In the genomic region with DNA sequence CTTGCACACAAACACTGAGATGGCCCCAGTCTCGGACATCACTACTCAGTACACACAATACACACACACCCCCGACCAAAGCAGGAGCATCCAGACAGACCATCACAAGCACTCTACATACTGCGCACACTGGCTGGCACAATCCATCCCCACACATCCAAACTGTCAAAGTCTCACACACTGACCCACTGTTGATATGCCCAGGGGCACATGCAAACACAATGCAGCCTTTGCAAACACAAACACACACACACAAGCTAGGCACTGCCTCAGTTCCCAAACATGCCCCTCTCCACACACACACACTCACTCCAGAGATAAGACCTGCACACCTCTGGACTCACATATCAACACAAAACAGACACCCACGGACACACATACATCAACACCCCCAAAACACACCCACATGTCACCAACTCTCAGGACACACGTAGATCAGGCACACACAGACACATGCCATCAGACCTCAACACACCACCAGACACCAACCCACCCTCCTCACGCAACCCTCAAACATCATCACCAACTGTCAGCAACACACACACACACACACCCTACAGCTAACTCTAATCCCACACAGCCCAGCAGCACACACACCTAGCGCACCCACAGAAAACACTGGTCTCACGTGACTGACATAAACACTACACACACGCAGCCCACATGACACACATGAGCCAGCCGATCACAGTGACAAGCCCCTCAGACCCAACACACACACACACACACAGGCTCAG, we compare ENCODE assay signal across 1 cellular context.
TF ChIP-seq lines count a peak whose summit lies in the region.

No MANE protein-coding gene starts in this region.

TF ChIP-seq in H1, 55 proteins besides CTCF, POLR2A, EP300 and RAD21:
- TF ChIP-seq CREB1 (IDR thresholded peaks at IDR 0.05), result no peak
- TF ChIP-seq, protein P1, sequence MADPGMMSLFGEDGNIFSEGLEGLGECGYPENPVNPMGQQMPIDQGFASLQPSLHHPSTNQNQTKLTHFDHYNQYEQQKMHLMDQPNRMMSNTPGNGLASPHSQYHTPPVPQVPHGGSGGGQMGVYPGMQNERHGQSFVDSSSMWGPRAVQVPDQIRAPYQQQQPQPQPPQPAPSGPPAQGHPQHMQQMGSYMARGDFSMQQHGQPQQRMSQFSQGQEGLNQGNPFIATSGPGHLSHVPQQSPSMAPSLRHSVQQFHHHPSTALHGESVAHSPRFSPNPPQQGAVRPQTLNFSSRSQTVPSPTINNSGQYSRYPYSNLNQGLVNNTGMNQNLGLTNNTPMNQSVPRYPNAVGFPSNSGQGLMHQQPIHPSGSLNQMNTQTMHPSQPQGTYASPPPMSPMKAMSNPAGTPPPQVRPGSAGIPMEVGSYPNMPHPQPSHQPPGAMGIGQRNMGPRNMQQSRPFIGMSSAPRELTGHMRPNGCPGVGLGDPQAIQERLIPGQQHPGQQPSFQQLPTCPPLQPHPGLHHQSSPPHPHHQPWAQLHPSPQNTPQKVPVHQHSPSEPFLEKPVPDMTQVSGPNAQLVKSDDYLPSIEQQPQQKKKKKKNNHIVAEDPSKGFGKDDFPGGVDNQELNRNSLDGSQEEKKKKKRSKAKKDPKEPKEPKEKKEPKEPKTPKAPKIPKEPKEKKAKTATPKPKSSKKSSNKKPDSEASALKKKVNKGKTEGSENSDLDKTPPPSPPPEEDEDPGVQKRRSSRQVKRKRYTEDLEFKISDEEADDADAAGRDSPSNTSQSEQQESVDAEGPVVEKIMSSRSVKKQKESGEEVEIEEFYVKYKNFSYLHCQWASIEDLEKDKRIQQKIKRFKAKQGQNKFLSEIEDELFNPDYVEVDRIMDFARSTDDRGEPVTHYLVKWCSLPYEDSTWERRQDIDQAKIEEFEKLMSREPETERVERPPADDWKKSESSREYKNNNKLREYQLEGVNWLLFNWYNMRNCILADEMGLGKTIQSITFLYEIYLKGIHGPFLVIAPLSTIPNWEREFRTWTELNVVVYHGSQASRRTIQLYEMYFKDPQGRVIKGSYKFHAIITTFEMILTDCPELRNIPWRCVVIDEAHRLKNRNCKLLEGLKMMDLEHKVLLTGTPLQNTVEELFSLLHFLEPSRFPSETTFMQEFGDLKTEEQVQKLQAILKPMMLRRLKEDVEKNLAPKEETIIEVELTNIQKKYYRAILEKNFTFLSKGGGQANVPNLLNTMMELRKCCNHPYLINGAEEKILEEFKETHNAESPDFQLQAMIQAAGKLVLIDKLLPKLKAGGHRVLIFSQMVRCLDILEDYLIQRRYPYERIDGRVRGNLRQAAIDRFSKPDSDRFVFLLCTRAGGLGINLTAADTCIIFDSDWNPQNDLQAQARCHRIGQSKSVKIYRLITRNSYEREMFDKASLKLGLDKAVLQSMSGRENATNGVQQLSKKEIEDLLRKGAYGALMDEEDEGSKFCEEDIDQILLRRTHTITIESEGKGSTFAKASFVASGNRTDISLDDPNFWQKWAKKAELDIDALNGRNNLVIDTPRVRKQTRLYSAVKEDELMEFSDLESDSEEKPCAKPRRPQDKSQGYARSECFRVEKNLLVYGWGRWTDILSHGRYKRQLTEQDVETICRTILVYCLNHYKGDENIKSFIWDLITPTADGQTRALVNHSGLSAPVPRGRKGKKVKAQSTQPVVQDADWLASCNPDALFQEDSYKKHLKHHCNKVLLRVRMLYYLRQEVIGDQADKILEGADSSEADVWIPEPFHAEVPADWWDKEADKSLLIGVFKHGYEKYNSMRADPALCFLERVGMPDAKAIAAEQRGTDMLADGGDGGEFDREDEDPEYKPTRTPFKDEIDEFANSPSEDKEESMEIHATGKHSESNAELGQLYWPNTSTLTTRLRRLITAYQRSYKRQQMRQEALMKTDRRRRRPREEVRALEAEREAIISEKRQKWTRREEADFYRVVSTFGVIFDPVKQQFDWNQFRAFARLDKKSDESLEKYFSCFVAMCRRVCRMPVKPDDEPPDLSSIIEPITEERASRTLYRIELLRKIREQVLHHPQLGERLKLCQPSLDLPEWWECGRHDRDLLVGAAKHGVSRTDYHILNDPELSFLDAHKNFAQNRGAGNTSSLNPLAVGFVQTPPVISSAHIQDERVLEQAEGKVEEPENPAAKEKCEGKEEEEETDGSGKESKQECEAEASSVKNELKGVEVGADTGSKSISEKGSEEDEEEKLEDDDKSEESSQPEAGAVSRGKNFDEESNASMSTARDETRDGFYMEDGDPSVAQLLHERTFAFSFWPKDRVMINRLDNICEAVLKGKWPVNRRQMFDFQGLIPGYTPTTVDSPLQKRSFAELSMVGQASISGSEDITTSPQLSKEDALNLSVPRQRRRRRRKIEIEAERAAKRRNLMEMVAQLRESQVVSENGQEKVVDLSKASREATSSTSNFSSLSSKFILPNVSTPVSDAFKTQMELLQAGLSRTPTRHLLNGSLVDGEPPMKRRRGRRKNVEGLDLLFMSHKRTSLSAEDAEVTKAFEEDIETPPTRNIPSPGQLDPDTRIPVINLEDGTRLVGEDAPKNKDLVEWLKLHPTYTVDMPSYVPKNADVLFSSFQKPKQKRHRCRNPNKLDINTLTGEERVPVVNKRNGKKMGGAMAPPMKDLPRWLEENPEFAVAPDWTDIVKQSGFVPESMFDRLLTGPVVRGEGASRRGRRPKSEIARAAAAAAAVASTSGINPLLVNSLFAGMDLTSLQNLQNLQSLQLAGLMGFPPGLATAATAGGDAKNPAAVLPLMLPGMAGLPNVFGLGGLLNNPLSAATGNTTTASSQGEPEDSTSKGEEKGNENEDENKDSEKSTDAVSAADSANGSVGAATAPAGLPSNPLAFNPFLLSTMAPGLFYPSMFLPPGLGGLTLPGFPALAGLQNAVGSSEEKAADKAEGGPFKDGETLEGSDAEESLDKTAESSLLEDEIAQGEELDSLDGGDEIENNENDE (IDR thresholded peaks at IDR 0.05; ENCODE audit: insufficient replicate concordance, low read length), result no peak
- no peak for TF ChIP-seq CTBP2 (IDR thresholded peaks at IDR 0.05; ENCODE audit: borderline replicate concordance, insufficient read depth, insufficient read length, low read length)
- TF ChIP-seq YY1 (IDR thresholded peaks at IDR 0.05; ENCODE audit: low read depth, low read length), result no peak
- TF ChIP-seq POLR2AphosphoS5 (IDR thresholded peaks at IDR 0.05; ENCODE audit: low read depth, low read length), result no peak; the same call in 1 of the 2 replicates
- TF ChIP-seq HDAC2 (IDR thresholded peaks at IDR 0.05; ENCODE audit: borderline replicate concordance in 1 of 2, low read depth in 2 of 2, low read length in 2 of 2), result no peak
- no peak for TF ChIP-seq FOSL1 (IDR thresholded peaks at IDR 0.05; ENCODE audit: insufficient read depth, low read depth, low read length)
- TF ChIP-seq MAFK (IDR thresholded peaks at IDR 0.05; ENCODE audit: low read depth, low read length), result no peak
- no peak for TF ChIP-seq TAF1 (IDR thresholded peaks at IDR 0.05; ENCODE audit: low read depth, low read length)
- no peak for TF ChIP-seq SP2 (IDR thresholded peaks at IDR 0.05; ENCODE audit: low read length)
- no peak for TF ChIP-seq POU5F1 (IDR thresholded peaks at IDR 0.05; ENCODE audit: low read depth, low read length)
- TF ChIP-seq PHF8 (conservative IDR thresholded peaks at IDR 0.05; ENCODE audit: low read depth, low read length), result no peak
- no peak for TF ChIP-seq KDM1A (IDR thresholded peaks at IDR 0.05; ENCODE audit: borderline replicate concordance, low read length)
- TF ChIP-seq RFX5 (IDR thresholded peaks at IDR 0.05; ENCODE audit: borderline replicate concordance, low read depth, low read length), result no peak
